1 cellular context compared by ENCODE assay signal in genomic region chr10:70685461-70685911, GRCh38.
TF ChIP-seq lines count a peak whose summit lies in the region.

No MANE protein-coding gene starts in this region.

TF ChIP-seq in K562, 482 proteins besides CTCF, POLR2A, EP300 and RAD21 (continued from another document):
- peak; percentile 24; the same call in 1 of the 2 replicates for TF ChIP-seq PBX2 (CRISPR knock-in tag; IDR thresholded peaks at IDR 0.05; ENCODE audit: low read depth)
- TF ChIP-seq PBX2 (tag; conservative IDR thresholded peaks at IDR 0.05; ENCODE audit: low read depth) = peak; percentile 93
- no peak for TF ChIP-seq HEY1 (CRISPR knock-in tag; IDR thresholded peaks at IDR 0.05; ENCODE audit: borderline replicate concordance)
- TF ChIP-seq PKNOX1 (IDR thresholded peaks at IDR 0.05) = peak; percentile 94
TF ChIP-seq in K562: peak in this region for 22.
